ENCODE assay signal across 15 cellular contexts in the genomic region with DNA sequence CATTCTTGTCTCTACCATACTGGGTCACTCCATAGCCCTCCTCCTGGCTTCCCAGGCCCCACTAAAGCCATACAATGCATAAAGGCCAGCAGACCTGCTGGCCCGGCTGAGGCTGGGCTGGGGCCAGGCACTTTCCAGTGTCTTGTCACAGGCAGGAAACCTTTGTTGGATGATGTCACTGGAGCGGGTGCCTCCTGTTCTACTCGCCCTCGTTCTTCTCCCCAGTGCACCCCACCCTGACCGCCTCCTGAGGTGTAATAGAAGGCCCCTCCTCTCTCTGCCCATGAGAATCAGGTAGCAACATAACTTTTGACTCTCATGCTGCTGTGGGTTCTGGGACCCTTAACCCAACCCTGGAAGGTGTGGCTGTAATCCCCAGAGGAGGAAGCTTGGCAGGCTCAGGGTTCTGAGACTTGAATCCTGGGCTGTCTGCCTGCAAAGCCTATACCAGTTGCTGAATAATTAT. TPM values are rescaled to one million over a fixed set of nuclear protein-coding genes. Genes with fewer than 3 reads are reported as not detected.
DNase-seq lines count a peak whose midpoint lies in the region; ATAC-seq and TF ChIP-seq lines count a peak whose summit lies in the region.
"Had no signal": no experiment of that assay in that cellular context is flagged by ENCODE, and none has a peak within 500 bp of the region (broad histone marks: within the 10 kb centered on the region; RNA-seq: fewer than 3 reads in every experiment).

No MANE protein-coding gene starts in this region.

- H3K27ac ChIP-seq in HEK293 (ENCODE audit: extremely low read depth, low read depth, low read length) (no peak overlapping the region), esophagus squamous epithelium (peak overlapping the region; percentile 77 to 91 (median 87)), suprapubic skin (peak overlapping the region; percentile 86)

- ATAC-seq in HG02884 (IDR thresholded peaks at IDR 0.05; ENCODE audit: unreplicated experiment) = no peak
- ATAC-seq: activated CD8-positive, alpha-beta T cell treated with anti-CD3 and anti-CD28 coated beads, Interleukin-2, amount 10 ng/mL, durations not matched to agents 7 days and 5 days; SK-N-SH treated with all-trans-retinoic acid at 6 μM for 48 hours had no signal

- CTCF ChIA-PET in HEK293 (lab: Yijun Ruan, JAX) = interaction anchor here (0.6 kb wide), 1 partner anchor 1057 kb away, joined by 3 read pairs; no protein-coding TSS in a partner anchor

- no peaks in the 10 kb centered on the region for H3K4me1 ChIP-seq in HEK293 (ENCODE audit: control insufficient read depth, insufficient read depth, low read length)
- peaks cover 20 to 85% (median 55%) of the 10 kb centered on the region in 3 donors for H3K4me1 ChIP-seq in esophagus squamous epithelium
- H3K4me1 ChIP-seq in suprapubic skin = peaks cover 70% of the 10 kb centered on the region

- H3K27me3 ChIP-seq in esophagus squamous epithelium (no peaks in the 10 kb centered on the region), suprapubic skin (no peaks in the 10 kb centered on the region)
- H3K27me3 ChIP-seq: dorsolateral prefrontal cortex had no signal

- H3K9me3 ChIP-seq in HEK293 (ENCODE audit: control insufficient read depth, insufficient read depth, low read depth, low read length) = no peaks in the 10 kb centered on the region
- no peaks in the 10 kb centered on the region for H3K9me3 ChIP-seq in esophagus squamous epithelium
- H3K9me3 ChIP-seq in suprapubic skin = no peaks in the 10 kb centered on the region

- H3K4me3 ChIP-seq in HEK293 (ENCODE audit: low read depth, low read length) = no peak overlapping the region
- no peak overlapping the region for H3K4me3 ChIP-seq in esophagus squamous epithelium
- H3K4me3 ChIP-seq in suprapubic skin = no peak overlapping the region
- H3K4me3 ChIP-seq: dorsolateral prefrontal cortex had no signal

- TF ChIP-seq POLR2A in esophagus squamous epithelium (IDR thresholded peaks at IDR 0.05) = no peak
- TF ChIP-seq POLR2A in suprapubic skin (IDR thresholded peaks at IDR 0.05) = no peak

- H3K36me3 ChIP-seq in HEK293 (ENCODE audit: control insufficient read depth in 2 of 2, insufficient read depth in 1 of 2, low read length in 2 of 2) = no peaks in the 10 kb centered on the region
- H3K36me3 ChIP-seq in esophagus squamous epithelium = no peaks in the 10 kb centered on the region
- no peaks in the 10 kb centered on the region for H3K36me3 ChIP-seq in suprapubic skin

- no peak for TF ChIP-seq EP300 in suprapubic skin (IDR thresholded peaks at IDR 0.05)

- TF ChIP-seq CTCF in HEK293 (tag by site-specific recombination; IDR thresholded peaks at IDR 0.05) (no peak), esophagus squamous epithelium (IDR thresholded peaks at IDR 0.05) (no peak), suprapubic skin (IDR thresholded peaks at IDR 0.05) (no peak)

- POLR2A ChIA-PET in HEK293 (lab: Yijun Ruan, JAX) = interaction anchor here (1.1 kb wide), 1 partner anchor 13 kb away, joined by 4 read pairs; no protein-coding TSS in a partner anchor

- WGBS in esophagus squamous epithelium, 2 donors = 30 to 31% methylated on average over 2 to 4 of the region's 5 CpGs
- WGBS in suprapubic skin = 10% methylated on average over 5 of the region's 5 CpGs

- no peak for DNase-seq in esophagus squamous epithelium (lab: John Stamatoyannopoulos, UW)
- DNase-seq in lung microvascular endothelial cell (ENCODE audit: low read depth in 2 of 2) = peak; percentile 36 to 56
- no peak for DNase-seq in suprapubic skin (ENCODE audit: low spot score in 2 of 2)
- DNase-seq in KBM-7 = no peak
- no peak for DNase-seq in activated T-cell treated with anti-CD3 and anti-CD28 coated beads, Interleukin-2, amount 50 U/mL, for 1 hour
- no peak for DNase-seq in Ammon's horn (ENCODE audit: low spot score)
- DNase-seq: activated CD8-positive, alpha-beta T cell treated with anti-CD3 and anti-CD28 coated beads, Interleukin-2, amount 10 ng/mL, durations not matched to agents 7 days and 5 days; dorsolateral prefrontal cortex; mesendoderm; NCI-H1694 treated with DMSO at 0.1 percent for 48 hours; NCI-H524 treated with DMSO at 0.1 percent for 48 hours had no signal

- intact Hi-C loops in esophagus squamous epithelium (cut with DNase I) = no loop called here

- in situ Hi-C loops in KBM-7 (cut with MboI; ENCODE audit: low pct_unique_long_range_greater_than_20kb, low sequenced_read_pairs) = no loop called here

TF ChIP-seq in HEK293, 187 proteins besides CTCF, POLR2A, EP300 and RAD21:
- TF ChIP-seq TRIM28 (IDR thresholded peaks at IDR 0.05; ENCODE audit: borderline replicate concordance, low read length) (no peak), ZNF169 (tag by site-specific recombination; IDR thresholded peaks at IDR 0.05) (no peak), KLF1 (tag by site-specific recombination; IDR thresholded peaks at IDR 0.05) (peak; percentile 35; the same call in 1 of the 2 replicates)

RNA-seq across cellular contexts. Expression of gene IL34, which starts 54.2 kb away (rescaled TPM):
- 10 to 100 TPM in 2 of 4 donors, 1 to 10 TPM in 2; 3.2 to 26.6 (median 9.1) TPM for total RNA-seq in esophagus squamous epithelium
- 2.0 and 2.8 TPM in 2 replicates for total RNA-seq in lung microvascular endothelial cell
- total RNA-seq in suprapubic skin = 100 to 1,000 TPM in 1 of 4 donors, 10 to 100 TPM in 3; 64.2 to 187 (median 92.5) TPM
- total RNA-seq: OCI-LY7 had no signal

Comparison
In these comparisons a context has a peak if more than half of its experiments do, and no peak if none do; other contexts are left out.
1. DNase-seq: peak in lung microvascular endothelial cell (2 of 2); none in esophagus squamous epithelium (single experiment), suprapubic skin (0 of 2), KBM-7 (single experiment), activated T-cell treated with anti-CD3 and anti-CD28 coated beads, Interleukin-2, amount 50 U/mL, for 1 hour (single experiment) and Ammon's horn (single experiment).